In the genomic region with DNA sequence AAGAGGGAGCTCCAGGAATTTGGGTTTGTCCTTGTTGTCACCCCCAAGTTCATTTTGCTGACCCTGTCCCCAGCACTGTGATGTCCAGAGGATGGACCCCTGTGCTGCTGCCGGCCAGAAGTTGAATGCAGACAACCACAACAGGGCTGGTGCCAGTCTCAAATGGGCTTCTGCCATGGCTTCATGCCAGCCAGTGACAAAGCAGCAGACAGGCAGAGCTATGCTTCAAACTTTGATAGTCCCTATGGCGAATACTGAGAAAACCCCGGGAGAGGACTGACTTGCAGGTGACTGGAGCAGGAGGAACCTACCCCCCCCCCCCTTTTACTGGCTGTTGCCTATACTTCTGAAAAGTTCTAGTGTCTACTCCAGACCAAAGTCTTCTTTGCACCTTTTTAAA, we compare ENCODE assay signal across 8 cellular contexts. TPM values are rescaled to one million over a fixed set of nuclear protein-coding genes. Genes with fewer than 3 reads are reported as not detected.
A peak's percentile ranks its signal among the peaks of the same experiment; 100 is the strongest.
DNase-seq lines count a peak whose midpoint lies in the region; ATAC-seq, FAIRE-seq and TF ChIP-seq lines count a peak whose summit lies in the region.

No MANE protein-coding gene starts in this region.

- peaks cover 4% of the 10 kb centered on the region; the same call in 1 of the 2 replicates for H4K20me1 ChIP-seq in GM12878 (ENCODE audit: control insufficient read depth, insufficient read depth)

- H3K9me3 ChIP-seq in GM12878 (replicated peaks; ENCODE audit: control insufficient read depth, insufficient read depth, low read length) (no peaks in the 10 kb centered on the region), liver (ENCODE audit: control insufficient read depth in 4 of 4, low read length in 3 of 4) (no peaks in the 10 kb centered on the region), tibial artery (no peaks in the 10 kb centered on the region)

- no peak for TF ChIP-seq POLR2A in GM12878 (IDR thresholded peaks at IDR 0.05; ENCODE audit: low read depth, low read length)

- SMC1A ChIA-PET in GM12878 (lab: Charles Lee; ENCODE audit: uncharacterized antibody, unreplicated experiment) = interaction anchor here (0.9 to 5.8 kb wide), 13 partner anchors 11 to 214 kb away, joined by 3 to 55 read pairs (median 9); no protein-coding TSS in a partner anchor

- peak overlapping the region; percentile 81 for H3K9ac ChIP-seq in GM12878 (ENCODE audit: control insufficient read depth, insufficient read depth, low read length)
- peak overlapping the region; percentile 84 to 91 for H3K9ac ChIP-seq in liver (ENCODE audit: low read depth in 1 of 2, low read length in 2 of 2)

- H3K4me1 ChIP-seq in GM12878 (ENCODE audit: control insufficient read depth, insufficient read depth, low read length) (peaks cover 16% of the 10 kb centered on the region), liver (ENCODE audit: control insufficient read depth in 4 of 4, insufficient read depth in 4 of 4, low read length in 3 of 4) (peaks cover 14 to 61% (median 56%) of the 10 kb centered on the region in 4 donors), tibial artery (peaks cover 0 to 46% (median 39%) of the 10 kb centered on the region in 4 donors)

- H3K27me3 ChIP-seq in GM12878 (replicated peaks in 1 of 2; ENCODE audit: control insufficient read depth in 2 of 2, insufficient read depth in 2 of 2, low read length in 1 of 2) (no peaks in the 10 kb centered on the region), liver (ENCODE audit: control insufficient read depth in 4 of 4, insufficient read depth in 4 of 4, low read length in 3 of 4) (no peaks in the 10 kb centered on the region), tibial artery (no peaks in the 10 kb centered on the region)

- in situ Hi-C loops in GM12878 (cut with MboI) = loop anchor here (10.0 to 25.0 kb wide), 2 partner anchors 227 to 1340 kb away; partner anchors contain the start of genes CXXC1 and MBD1

- BruUV-seq in GM12878 (replicated peaks; lab: Mats Ljungman, UMichigan) = no TSS peak

- RAD21 ChIA-PET in GM12878 (lab: Charles Lee; ENCODE audit: unreplicated experiment) = interaction anchor here (0.6 to 4.9 kb wide), 11 partner anchors 9 to 231 kb away, joined by 3 to 41 read pairs (median 5); no protein-coding TSS in a partner anchor

- H3K27ac ChIP-seq in GM12878 (ENCODE audit: control insufficient read depth, insufficient read depth) (peak overlapping the region; percentile 71), liver (ENCODE audit: low read depth in 1 of 2, low read length in 2 of 2) (peak overlapping the region; percentile 66 to 89), tibial artery (peak overlapping the region; percentile 88 to 99)

- ATAC-seq in Right ventricle myocardium superior (ENCODE audit: poor library complexity) = no peak
- ATAC-seq in GM12878 = no peak
- ATAC-seq in GM21717 (IDR thresholded peaks at IDR 0.05; ENCODE audit: unreplicated experiment) = no peak

- peak; percentile 67 for DNase-seq in Right ventricle myocardium superior
- no peak for DNase-seq in cardiac septum (ENCODE audit: low spot score)
- DNase-seq in GM12878 (ENCODE audit: low read depth, low spot score) = no peak
- no peak for DNase-seq in tibial artery
- no peak for DNase-seq in activated gamma-delta T cell (lab: John Stamatoyannopoulos, UW)
- DNase-seq in SW 1271 (lab: John Stamatoyannopoulos, UW) = no peak

- TF ChIP-seq RAD21 in GM12878 (IDR thresholded peaks at IDR 0.05; ENCODE audit: insufficient read depth, low read depth, low read length) = no peak
- TF ChIP-seq RAD21 in liver (IDR thresholded peaks at IDR 0.05) = no peak

- TF ChIP-seq EP300 in GM12878 (IDR thresholded peaks at IDR 0.05; ENCODE audit: borderline replicate concordance in 1 of 2, control insufficient read depth in 1 of 2, low read depth in 2 of 2, low read length in 2 of 2) = no peak

- peak overlapping the region; percentile 93 for H3K4me2 ChIP-seq in GM12878 (ENCODE audit: control insufficient read depth, insufficient read depth)

- WGBS in GM12878 (ENCODE audit: insufficient coverage, insufficient replicate concordance, low lambda C conversion rate, missing lambda C conversion rate) = 0% methylated on average over 3 of the region's 3 CpGs
- WGBS in liver = 10% methylated on average over 3 of the region's 3 CpGs

- TF ChIP-seq CTCF in GM12878 (IDR thresholded peaks at IDR 0.05 in 2 of 3, conservative IDR thresholded peaks at IDR 0.05 in 1 of 3; ENCODE audit: control insufficient read depth in 2 of 3, extremely low read depth in 1 of 3, insufficient read depth in 1 of 3, low read depth in 3 of 3, low read length in 3 of 3) (no peak), liver (IDR thresholded peaks at IDR 0.05; ENCODE audit: low read depth, low read length, missing input control) (no peak), tibial artery (IDR thresholded peaks at IDR 0.05) (no peak)

- CTCF ChIA-PET in GM12878 (lab: Yijun Ruan, JAX) = interaction anchor here (1.0 to 2.6 kb wide), 10 partner anchors 11 to 230 kb away, joined by 3 to 14 read pairs (median 4); no protein-coding TSS in a partner anchor

- intact Hi-C loops in Right ventricle myocardium superior (cut with DNase I) (loop anchor here (5.0 to 10.0 kb wide), 2 partner anchors 113 to 165 kb away; no protein-coding TSS in a partner anchor), cardiac septum (cut with DNase I) (loop anchor here (5.0 kb wide), 1 partner anchor 95 kb away; no protein-coding TSS in a partner anchor), GM12878 (cut with micrococcal nuclease; ENCODE audit: unreplicated experiment) (loop anchor here (5.0 kb wide), 1 partner anchor 215 kb away; no protein-coding TSS in a partner anchor), tibial artery (cut with DNase I; ENCODE audit: low total_unique reads) (loop anchor here (10.0 kb wide), 1 partner anchor 273 kb away; no protein-coding TSS in a partner anchor)

- no peak for FAIRE-seq in GM12878 (lab: Jason Lieb, UNC)

- peaks cover 90% of the 10 kb centered on the region for H3K79me2 ChIP-seq in GM12878 (ENCODE audit: control insufficient read depth, insufficient read depth, low read length)

- no peak overlapping the region for H2AFZ ChIP-seq in GM12878 (ENCODE audit: control insufficient read depth, low read depth, low read length)

- H3K36me3 ChIP-seq in GM12878 (ENCODE audit: control insufficient read depth in 2 of 2, insufficient read depth in 2 of 2, low read length in 1 of 2) (peaks cover 0 to 9% of the 10 kb centered on the region in 2 experiments), liver (ENCODE audit: control insufficient read depth in 4 of 4, insufficient read depth in 3 of 4, low read depth in 1 of 4, low read length in 3 of 4) (no peaks in the 10 kb centered on the region), tibial artery (peaks cover 0 to 17% (median 9%) of the 10 kb centered on the region in 3 donors)

- POLR2A ChIA-PET in GM12878 (lab: Charles Lee) = interaction anchor here (0.7 to 7.5 kb wide), 10 partner anchors 9 to 146 kb away, joined by 3 to 71 read pairs (median 3); no protein-coding TSS in a partner anchor

- peak overlapping the region; percentile 92 for H3K4me3 ChIP-seq in GM12878
- H3K4me3 ChIP-seq in liver (ENCODE audit: low read depth in 1 of 3, low read length in 3 of 3) = peak overlapping the region; percentile 79 to 88 (median 83)
- peak overlapping the region; percentile 58 to 98 for H3K4me3 ChIP-seq in tibial artery

TF ChIP-seq in GM12878, 131 proteins besides CTCF, POLR2A, EP300 and RAD21:
- no peak for TF ChIP-seq GATAD2B (conservative IDR thresholded peaks at IDR 0.05; ENCODE audit: low read depth)
- TF ChIP-seq SIN3A (IDR thresholded peaks at IDR 0.05; ENCODE audit: low read depth, low read length) = peak; percentile 61; the same call in 1 of the 2 replicates
- peak; percentile 32; the same call in 1 of the 2 replicates for TF ChIP-seq WRNIP1 (IDR thresholded peaks at IDR 0.05; ENCODE audit: borderline replicate concordance, low read depth, low read length)

TF ChIP-seq in liver, 16 proteins besides CTCF, POLR2A, EP300 and RAD21 (continues in another document):
- no peak for TF ChIP-seq SP1 (IDR thresholded peaks at IDR 0.05)
- no peak for TF ChIP-seq JUND (IDR thresholded peaks at IDR 0.05)
- TF ChIP-seq ATF3 (IDR thresholded peaks at IDR 0.05) = no peak
- no peak for TF ChIP-seq RXRA (IDR thresholded peaks at IDR 0.05)
- TF ChIP-seq HNF4A (conservative IDR thresholded peaks at IDR 0.05) = no peak
- TF ChIP-seq FOXA1 (IDR thresholded peaks at IDR 0.05) = no peak

RNA-seq across cellular contexts. Expression of gene SMAD7, which starts 3.2 kb away (rescaled TPM):
- total RNA-seq in Right ventricle myocardium superior = 14.0 TPM
- total RNA-seq in cardiac septum = 42.4 TPM
- total RNA-seq in GM12878 (2013; cell fraction: nucleolus; rRNA removed) = 36.4 and 43.3 TPM in 2 replicates
- 11.7 and 14.8 TPM in 2 replicates for total RNA-seq in GM12878 (2014; rRNA removed)
- 8.4 and 10.3 TPM in 2 replicates for total RNA-seq in GM12878 (2014; rRNA removed; fragmentation: Illumina TruSeq; extraction: Trizol)
- 13.1 and 14.1 TPM in 2 replicates for total RNA-seq in GM12878 (2021)
- 2.7 TPM for polyA plus RNA-seq in GM12878 (2011; ENCODE audit: low read depth)
- polyA plus RNA-seq in GM12878 (2011; rRNA removed) = 19.0 and 22.5 TPM in 2 replicates
- polyA plus RNA-seq in GM12878 (2011; cell fraction: cytosol; rRNA removed) = 24.3 and 24.7 TPM in 2 replicates
- 34.6 and 47.7 TPM in 2 replicates for polyA plus RNA-seq in GM12878 (2011; cell fraction: nucleus; rRNA removed)
- polyA plus RNA-seq in GM12878 (2012) = 7.3 and 8.5 TPM in 2 replicates
- 4.3 and 6.4 TPM in 2 replicates for polyA plus RNA-seq in GM12878 (2014; fragmentation: Illumina TruSeq; extraction: Trizol)
- polyA plus RNA-seq in GM12878 (2014; fragmentation: Nextera tagmentation; extraction: Ambion mirVana) = 1 to 10 TPM; 1.3 to 1.8 TPM
- 8.6 and 9.7 TPM in 2 replicates for polyA plus RNA-seq in GM12878 (2014; rRNA removed)
- 1 to 10 TPM; 2.0 to 3.8 TPM for polyA plus RNA-seq in GM12878 (2016; fragmentation: Nextera tagmentation; extraction: Ambion mirVana)
- polyA minus RNA-seq in GM12878 (2011; rRNA and poly(A)+ RNA removed) = 28.1 and 47.6 TPM in 2 replicates
- polyA minus RNA-seq in GM12878 (2011; cell fraction: cytosol; rRNA and poly(A)+ RNA removed) = 16.8 and 23.7 TPM in 2 replicates
- polyA minus RNA-seq in GM12878 (2011; cell fraction: nucleus; rRNA and poly(A)+ RNA removed) = 23.5 and 38.0 TPM in 2 replicates
- 10 to 100 TPM in 1 of 2 donors, 1 to 10 TPM in 1; 9.4 to 11.8 TPM for total RNA-seq in liver
- 10 to 100 TPM in 1 of 2 donors, 1 to 10 TPM in 1; 3.2 to 10.7 TPM for polyA plus RNA-seq in liver
